In the genomic region with DNA sequence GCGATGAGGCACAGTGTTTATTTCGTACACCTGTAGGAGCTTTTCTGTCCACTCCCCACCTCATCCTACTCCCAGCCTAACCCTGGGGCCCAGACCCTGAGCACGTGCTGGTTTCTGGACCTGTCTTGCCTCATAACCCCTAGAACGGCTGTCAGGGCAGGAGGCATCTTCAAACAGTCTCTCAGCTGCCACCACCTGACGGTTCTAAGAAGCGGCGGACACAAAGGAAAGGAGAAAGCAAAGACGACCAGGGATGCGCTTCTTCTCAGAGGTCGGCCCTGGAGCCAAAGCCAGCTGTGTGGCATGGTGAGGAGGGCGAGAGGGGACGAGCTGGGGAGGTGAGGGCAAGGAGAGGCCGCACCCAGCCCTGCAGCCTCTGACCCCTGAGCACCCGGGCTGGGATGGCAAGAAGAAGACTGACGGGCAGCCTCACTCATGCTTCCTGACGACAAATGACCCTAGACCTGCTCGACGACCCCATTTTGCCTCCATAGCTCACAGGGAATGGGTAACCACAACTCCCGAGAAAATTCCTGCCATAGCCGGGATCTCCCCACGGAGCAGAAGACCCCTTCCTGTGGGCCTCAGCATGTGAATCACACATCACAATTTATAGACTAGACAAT, we compare ENCODE assay signal across 1 cellular context.
TF ChIP-seq lines count a peak whose summit lies in the region.

No MANE protein-coding gene starts in this region.

TF ChIP-seq in WTC11, 78 proteins besides CTCF, POLR2A, EP300 and RAD21:
- TF ChIP-seq MXD4 (CRISPR knock-in tag; IDR thresholded peaks at IDR 0.05; ENCODE audit: borderline replicate concordance) (no peak), NR2C2 (CRISPR knock-in tag; IDR thresholded peaks at IDR 0.05) (no peak), SMAD3 (CRISPR knock-in tag; IDR thresholded peaks at IDR 0.05; ENCODE audit: borderline replicate concordance) (no peak), ZNF121 (CRISPR knock-in tag; IDR thresholded peaks at IDR 0.05) (no peak), JUN (CRISPR knock-in tag; IDR thresholded peaks at IDR 0.05) (no peak)
TF ChIP-seq in WTC11: peak in this region for 0.
